Comparison of ENCODE assay signal across 22 cellular contexts in the genomic region with DNA sequence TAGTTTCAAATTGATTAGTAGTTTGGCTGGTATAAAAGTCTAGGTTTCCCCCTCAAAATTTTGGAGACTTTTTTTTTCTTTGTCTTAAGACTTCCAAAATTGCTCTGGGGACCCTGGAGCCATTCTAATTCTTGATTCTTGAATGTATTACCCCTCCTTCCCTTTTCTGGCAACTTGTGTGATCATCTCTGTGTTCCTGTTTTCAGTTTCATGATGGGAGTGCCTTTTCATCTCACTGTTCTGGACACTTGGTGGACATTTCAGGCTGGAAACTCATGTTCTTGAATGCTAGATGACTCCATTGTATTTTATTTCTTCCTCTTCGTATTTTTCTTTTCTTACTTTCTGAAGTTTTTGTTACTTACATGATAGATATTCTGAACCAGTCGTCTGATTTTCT. TPM values are rescaled to one million over a fixed set of nuclear protein-coding genes. Genes with fewer than 3 reads are reported as not detected.
DNase-seq lines count a peak whose midpoint lies in the region; ATAC-seq, FAIRE-seq and TF ChIP-seq lines count a peak whose summit lies in the region.
"Had no signal": no experiment of that assay in that cellular context is flagged by ENCODE, and none has a peak within 500 bp of the region (broad histone marks: within the 10 kb centered on the region; RNA-seq: fewer than 3 reads in every experiment).

No MANE protein-coding gene starts in this region.

- POLR2A ChIA-PET in GM12878 (lab: Charles Lee), result no interaction called here

- H3K36me3 Mint-ChIP-seq in IgD-negative memory B cell, result peaks cover 20% of the 10 kb centered on the region

- no peak for TF ChIP-seq RAD21 in GM12878 (IDR thresholded peaks at IDR 0.05; ENCODE audit: insufficient read depth, low read depth, low read length)

- whole genome bisulfite sequencing in GM12878 (ENCODE audit: insufficient coverage, insufficient replicate concordance, low lambda C conversion rate, missing lambda C conversion rate), result 24% methylated on average over 2 of the region's 2 CpGs
- WGBS in prostate gland, result 71% methylated on average over 2 of the region's 2 CpGs

- BruUV-seq in GM12878 (replicated peaks; lab: Mats Ljungman, UMichigan), result no TSS peak

- H3K9me3 ChIP-seq in GM12878 (replicated peaks; ENCODE audit: control insufficient read depth, insufficient read depth, low read length) (no peaks in the 10 kb centered on the region), prostate gland (no peaks in the 10 kb centered on the region)
- H3K9me3 ChIP-seq: ascending aorta, Peyer's patch, sigmoid colon had no signal

- H3K27ac Mint-ChIP-seq in IgD-negative memory B cell, result peak overlapping the region in 2 of 3 donors; percentile 26 to 82
- H3K27ac Mint-ChIP-seq: B cell had no signal

- H3K4me3 ChIP-seq in GM12878 (no peak overlapping the region), prostate gland (no peak overlapping the region)
- H3K4me3 ChIP-seq: ascending aorta, Peyer's patch, sigmoid colon had no signal

- FAIRE-seq in GM12891 (lab: Jason Lieb, UNC) (peak; percentile 23), GM12878 (lab: Jason Lieb, UNC) (no peak)
- FAIRE-seq: H1, urothelium cell line had no signal

- H3K27me3 ChIP-seq in GM12878 (replicated peaks in 1 of 2; ENCODE audit: control insufficient read depth in 2 of 2, insufficient read depth in 2 of 2, low read length in 1 of 2) (no peaks in the 10 kb centered on the region), prostate gland (replicated peaks; ENCODE audit: insufficient read depth) (no peaks in the 10 kb centered on the region)
- H3K27me3 ChIP-seq: ascending aorta, Peyer's patch, sigmoid colon had no signal

- no peaks in the 10 kb centered on the region for H3K27me3 Mint-ChIP-seq in IgD-negative memory B cell
- H3K27me3 Mint-ChIP-seq: B cell had no signal

- H3K9me3 Mint-ChIP-seq in IgD-negative memory B cell, result no peaks in the 10 kb centered on the region
- H3K9me3 Mint-ChIP-seq: neural crest cell had no signal

- intact Hi-C loops in GM12878 (cut with micrococcal nuclease; ENCODE audit: unreplicated experiment), result no loop called here
- intact Hi-C loops in prostate gland (cut with DNase I), result no loop called here

- H3K9ac ChIP-seq in GM12878 (ENCODE audit: control insufficient read depth, insufficient read depth, low read length), result no peak overlapping the region

- no peak for DNase-seq in GM12891 (ENCODE audit: insufficient read length, low spot score)
- no peak for DNase-seq in GM12878 (ENCODE audit: low read depth, low spot score)
- DNase-seq in AG08396 (ENCODE audit: low spot score), result no peak
- no peak for DNase-seq in DMS 273 (lab: John Stamatoyannopoulos, UW; ENCODE audit: unreplicated experiment)
- DNase-seq in prostate gland (ENCODE audit: low spot score), result no peak
- DNase-seq: activated CD4-positive, alpha-beta T cell treated with anti-CD3 and anti-CD28 coated beads for 48 hours; dermis blood vessel endothelial cell; DMS53; left ventricle myocardium superior; NCI-H1092; NCI-H226; Peyer's patch; sigmoid colon; stimulated activated CD4-positive, alpha-beta T cell treated with anti-CD3 and anti-CD28 coated beads, Interleukin-4, amount 100 ng/mL, for 24 hours had no signal

- SMC1A ChIA-PET in GM12878 (lab: Charles Lee; ENCODE audit: uncharacterized antibody, unreplicated experiment), result interaction anchor here (1.2 kb wide), 1 partner anchor 23 kb away, joined by 3 read pairs; no protein-coding TSS in a partner anchor

- H3K4me2 ChIP-seq in GM12878 (ENCODE audit: control insufficient read depth, insufficient read depth), result no peak overlapping the region

- peak overlapping the region in 1 of 4 donors; percentile 25 for H3K4me3 Mint-ChIP-seq in IgD-negative memory B cell
- H3K4me3 Mint-ChIP-seq: B cell, neural crest cell had no signal

- no peak overlapping the region for H2AFZ ChIP-seq in GM12878 (ENCODE audit: control insufficient read depth, low read depth, low read length)

- H3K36me3 ChIP-seq in GM12878 (ENCODE audit: control insufficient read depth in 2 of 2, insufficient read depth in 2 of 2, low read length in 1 of 2) (no peaks in the 10 kb centered on the region), prostate gland (no peaks in the 10 kb centered on the region)
- H3K36me3 ChIP-seq: Peyer's patch had no signal

- TF ChIP-seq POLR2A in GM12891 (IDR thresholded peaks at IDR 0.05; ENCODE audit: low read depth, low read length) (no peak), GM12878 (IDR thresholded peaks at IDR 0.05; ENCODE audit: low read depth, low read length) (no peak), prostate gland (IDR thresholded peaks at IDR 0.05) (no peak)

- H3K4me1 Mint-ChIP-seq in IgD-negative memory B cell, result peaks cover 7 to 17% (median 9%) of the 10 kb centered on the region in 3 donors

- in situ Hi-C loops in GM12878 (cut with MboI), result no loop called here

- no peaks in the 10 kb centered on the region for H3K79me2 ChIP-seq in GM12878 (ENCODE audit: control insufficient read depth, insufficient read depth, low read length)

- no peak overlapping the region for H3K27ac ChIP-seq in GM12878 (ENCODE audit: control insufficient read depth, insufficient read depth)
- H3K27ac ChIP-seq in prostate gland, result no peak overlapping the region
- H3K27ac ChIP-seq: ascending aorta, Peyer's patch, sigmoid colon had no signal

- CTCF ChIA-PET in GM12878 (lab: Yijun Ruan, JAX), result no interaction called here

- no peaks in the 10 kb centered on the region for H4K20me1 ChIP-seq in GM12878 (ENCODE audit: control insufficient read depth, insufficient read depth)

- RAD21 ChIA-PET in GM12878 (lab: Charles Lee; ENCODE audit: unreplicated experiment), result no interaction called here

- ATAC-seq in GM19463 (IDR thresholded peaks at IDR 0.05; ENCODE audit: unreplicated experiment), result peak; percentile 61
- ATAC-seq in GM12878, result peak; percentile 69
- no peak for ATAC-seq in HG03135 (IDR thresholded peaks at IDR 0.05; ENCODE audit: unreplicated experiment)
- ATAC-seq: left ventricle myocardium superior had no signal

- H3K4me1 ChIP-seq in GM12878 (ENCODE audit: control insufficient read depth, insufficient read depth, low read length), result no peaks in the 10 kb centered on the region
- H3K4me1 ChIP-seq in prostate gland (replicated peaks), result no peaks in the 10 kb centered on the region
- H3K4me1 ChIP-seq: ascending aorta, Peyer's patch, sigmoid colon had no signal

- TF ChIP-seq EP300 in GM12878 (IDR thresholded peaks at IDR 0.05; ENCODE audit: borderline replicate concordance in 1 of 2, control insufficient read depth in 1 of 2, low read depth in 2 of 2, low read length in 2 of 2), result no peak

- TF ChIP-seq CTCF in GM12878 (IDR thresholded peaks at IDR 0.05 in 2 of 3, conservative IDR thresholded peaks at IDR 0.05 in 1 of 3; ENCODE audit: control insufficient read depth in 2 of 3, extremely low read depth in 1 of 3, insufficient read depth in 1 of 3, low read depth in 3 of 3, low read length in 3 of 3), result no peak
- no peak for TF ChIP-seq CTCF in prostate gland (IDR thresholded peaks at IDR 0.05)

TF ChIP-seq in GM12891, 5 proteins besides CTCF, POLR2A, EP300 and RAD21:
- TF ChIP-seq SPI1 (IDR thresholded peaks at IDR 0.05; ENCODE audit: low read depth, low read length) (peak; percentile 74), TAF1 (IDR thresholded peaks at IDR 0.05; ENCODE audit: low read depth, low read length) (no peak)
TF ChIP-seq in GM12891: peak in this region for 1.

TF ChIP-seq in GM12878, 131 proteins besides CTCF, POLR2A, EP300 and RAD21:
- TF ChIP-seq SPI1 (IDR thresholded peaks at IDR 0.05; ENCODE audit: borderline replicate concordance, insufficient read depth, low read depth, low read length), result peak; percentile 58; the same call in 1 of the 2 replicates
- TF ChIP-seq, protein P1, sequence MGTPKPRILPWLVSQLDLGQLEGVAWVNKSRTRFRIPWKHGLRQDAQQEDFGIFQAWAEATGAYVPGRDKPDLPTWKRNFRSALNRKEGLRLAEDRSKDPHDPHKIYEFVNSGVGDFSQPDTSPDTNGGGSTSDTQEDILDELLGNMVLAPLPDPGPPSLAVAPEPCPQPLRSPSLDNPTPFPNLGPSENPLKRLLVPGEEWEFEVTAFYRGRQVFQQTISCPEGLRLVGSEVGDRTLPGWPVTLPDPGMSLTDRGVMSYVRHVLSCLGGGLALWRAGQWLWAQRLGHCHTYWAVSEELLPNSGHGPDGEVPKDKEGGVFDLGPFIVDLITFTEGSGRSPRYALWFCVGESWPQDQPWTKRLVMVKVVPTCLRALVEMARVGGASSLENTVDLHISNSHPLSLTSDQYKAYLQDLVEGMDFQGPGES (IDR thresholded peaks at IDR 0.05), result no peak
- 0 out of 4 replicates have a peak, but pooled peaks of 1 of the 2 experiments have one; percentile 11 for TF ChIP-seq SRF (IDR thresholded peaks at IDR 0.05; ENCODE audit: low read depth in 2 of 2, low read length in 2 of 2)

RNA-seq across cellular contexts. Expression of a gene that starts 57.3 kb away (rescaled TPM):
- polyA plus RNA-seq in GM12891 (2012; ENCODE audit: low read depth, missing spikeins), result 0.98 TPM
- polyA plus RNA-seq in IgD-negative memory B cell (not detected), GM12878 (2011; rRNA removed) (0.35 and 0.88 TPM in 2 replicates), GM12878 (2014; fragmentation: Illumina TruSeq; extraction: Trizol) (0.79 TPM in 1 of 2 replicates, not detected in the other), GM12878 (2014; fragmentation: Nextera tagmentation; extraction: Ambion mirVana) (1 to 10 TPM in 1 of 2 experiments, under 1 TPM in 1; 0.88 to 1.2 TPM), GM12878 (2014; rRNA removed) (0.61 and 0.84 TPM in 2 replicates), GM12878 (2016; fragmentation: Nextera tagmentation; extraction: Ambion mirVana) (1 to 10 TPM in 1 of 2 experiments, under 1 TPM in 1; 0.76 to 1.2 TPM)
- total RNA-seq in GM12878 (2013; cell fraction: nucleolus; rRNA removed), result 21.8 and 23.5 TPM in 2 replicates
- total RNA-seq in GM12878 (2014; rRNA removed) (1.3 and 1.4 TPM in 2 replicates), GM12878 (2014; rRNA removed; fragmentation: Illumina TruSeq; extraction: Trizol) (1.5 and 2.3 TPM in 2 replicates), GM12878 (2021) (0.53 and 0.74 TPM in 2 replicates), prostate gland (1 to 10 TPM in 1 of 2 donors, under 1 TPM in 1; 0.36 to 3.1 TPM)
- polyA plus RNA-seq in GM12878 (2011; ENCODE audit: low read depth), result not detected
- polyA plus RNA-seq in GM12878 (2011; cell fraction: cytosol; rRNA removed), result 0.07 and 0.12 TPM in 2 replicates
- 0.57 and 0.64 TPM in 2 replicates for polyA plus RNA-seq in GM12878 (2011; cell fraction: nucleus; rRNA removed)
- polyA plus RNA-seq in GM12878 (2012), result 0.66 and 0.95 TPM in 2 replicates
- polyA minus RNA-seq in GM12878 (2011; rRNA and poly(A)+ RNA removed), result 3.7 and 4.3 TPM in 2 replicates
- polyA minus RNA-seq in GM12878 (2011; cell fraction: cytosol; rRNA and poly(A)+ RNA removed), result not detected in 2 replicates
- 4.6 and 5.2 TPM in 2 replicates for polyA minus RNA-seq in GM12878 (2011; cell fraction: nucleus; rRNA and poly(A)+ RNA removed)
